In genomic region chr10:114043532-114044250, GRCh38 we compare ENCODE assay signal across 8 cellular contexts. TPM values are rescaled to one million over a fixed set of nuclear protein-coding genes. Genes with fewer than 3 reads are reported as not detected.
DNase-seq lines count a peak whose midpoint lies in the region; ATAC-seq, FAIRE-seq and TF ChIP-seq lines count a peak whose summit lies in the region.

Gene ADRB1, plus strand, starts transcription at chr10:114043866. Its CDS starts 267 bp downstream, at chr10:114044133.

- POLR2A ChIA-PET in activated B cell treated with CpG ODN at 0.5 μM for 24 hours (lab: Charles Lee) = no interaction called here

- peak within 1 kb of the TSS in 1 of 2 experiments; percentile 11 for H3K18ac ChIP-seq in mesenchymal stem cell (ENCODE audit: low read depth in 1 of 2, low read length in 2 of 2)

- H3K4me1 Mint-ChIP-seq in GM23338 = peaks cover 11% of the 10 kb centered on the region
- peaks cover 21% of the 10 kb centered on the region for H3K4me1 Mint-ChIP-seq in activated B cell treated with CpG ODN at 0.5 μM for 24 hours
- peaks cover 8 to 9% of the 10 kb centered on the region in 2 donors for H3K4me1 Mint-ChIP-seq in effector memory CD8-positive, alpha-beta T cell (ENCODE audit: low read depth in 2 of 2)

- peak within 1 kb of the TSS; percentile 79 for H3K4me3 Mint-ChIP-seq in GM23338
- H3K4me3 Mint-ChIP-seq in activated B cell treated with CpG ODN at 0.5 μM for 24 hours = peak within 1 kb of the TSS; percentile 75
- H3K4me3 Mint-ChIP-seq in effector memory CD8-positive, alpha-beta T cell = peak within 1 kb of the TSS; percentile 80 to 85

- no peaks in the 10 kb centered on the region for H3K27me3 ChIP-seq in DND-41 (ENCODE audit: insufficient read depth, low read length, poor library complexity)
- H3K27me3 ChIP-seq in GM23338 (ENCODE audit: insufficient read depth) = peaks cover 85% of the 10 kb centered on the region
- peaks cover 16 to 79% of the 10 kb centered on the region in 2 experiments for H3K27me3 ChIP-seq in mesenchymal stem cell (ENCODE audit: control insufficient read depth in 1 of 2, insufficient read depth in 1 of 2, low read length in 2 of 2)
- H3K27me3 ChIP-seq in stomach smooth muscle (ENCODE audit: control insufficient read depth in 1 of 2, insufficient read depth in 2 of 2, low read length in 2 of 2) = peaks cover 25 to 37% of the 10 kb centered on the region in 2 donors

- H4K8ac ChIP-seq in mesenchymal stem cell (ENCODE audit: low read length) = peak within 1 kb of the TSS; percentile 60

- peak within 1 kb of the TSS; percentile 21 to 64; a peak in 3 of 4 replicates for H3K4me3 ChIP-seq in DND-41 (ENCODE audit: low read depth in 1 of 2, low read length in 2 of 2)
- peak within 1 kb of the TSS; percentile 72 for H3K4me3 ChIP-seq in GM23338
- peak within 1 kb of the TSS in 1 of 2 experiments; percentile 62 for H3K4me3 ChIP-seq in mesenchymal stem cell (ENCODE audit: insufficient read depth in 1 of 2, low read depth in 1 of 2, low read length in 2 of 2)
- H3K4me3 ChIP-seq in stomach smooth muscle (ENCODE audit: low read length in 2 of 2) = peak within 1 kb of the TSS; percentile 40 to 58

- H2BK15ac ChIP-seq in mesenchymal stem cell (ENCODE audit: low read depth, poor library complexity, severe bottlenecking) = no peak within 1 kb of the TSS

- H2AK5ac ChIP-seq in mesenchymal stem cell (ENCODE audit: low read length, severe bottlenecking) = no peak within 1 kb of the TSS

- H3K4me1 ChIP-seq in DND-41 (ENCODE audit: insufficient read depth, low read length) (peaks cover 39% of the 10 kb centered on the region), GM23338 (ENCODE audit: insufficient read depth) (peaks cover 6% of the 10 kb centered on the region; the same call in 1 of the 2 replicates), mesenchymal stem cell (ENCODE audit: control insufficient read depth, insufficient read depth, low read depth, low read length) (peaks cover 26% of the 10 kb centered on the region), stomach smooth muscle (ENCODE audit: control insufficient read depth, insufficient read depth, low read length) (peaks cover 15% of the 10 kb centered on the region)

- no peaks in the 10 kb centered on the region for H3F3A ChIP-seq in GM23338 (replicated peaks; ENCODE audit: low read depth)

- peak within 1 kb of the TSS in 1 of 2 experiments; percentile 6 for H2BK12ac ChIP-seq in mesenchymal stem cell (ENCODE audit: low read length in 2 of 2)

- peak; percentile 86 for ATAC-seq in DND-41 (ENCODE audit: insufficient read depth, low read depth)
- peak; percentile 74 for ATAC-seq in GM23338
- ATAC-seq in activated B cell treated with CpG ODN at 0.5 μM for 24 hours (ENCODE audit: low read depth) = peak; percentile 20
- ATAC-seq in effector memory CD8-positive, alpha-beta T cell (replicated peaks) = peak; percentile 61

- H4K91ac ChIP-seq in mesenchymal stem cell (ENCODE audit: low read length) = peak within 1 kb of the TSS; percentile 67

- H4K20me1 ChIP-seq in DND-41 (ENCODE audit: insufficient read depth, low read length) (no peaks in the 10 kb centered on the region), GM23338 (replicated peaks; ENCODE audit: insufficient read depth) (peaks cover 6% of the 10 kb centered on the region)

- WGBS in mesenchymal stem cell = 2% methylated on average over 51 of the region's 91 CpGs

- H3K36me3 Mint-ChIP-seq in GM23338 (ENCODE audit: low read depth) (no peaks in the 10 kb centered on the region; the same call in 2 of the 3 replicates), activated B cell treated with CpG ODN at 0.5 μM for 24 hours (ENCODE audit: low read depth) (no peaks in the 10 kb centered on the region)
- peaks cover 11% of the 10 kb centered on the region for H3K36me3 Mint-ChIP-seq in effector memory CD8-positive, alpha-beta T cell (ENCODE audit: insufficient read depth)

- H3K9me3 ChIP-seq in DND-41 (ENCODE audit: insufficient read depth, low read length, severe bottlenecking) (no peaks in the 10 kb centered on the region), mesenchymal stem cell (ENCODE audit: control insufficient read depth, low read length) (no peaks in the 10 kb centered on the region), stomach smooth muscle (ENCODE audit: control insufficient read depth in 2 of 2, low read length in 2 of 2) (no peaks in the 10 kb centered on the region)

- CTCF ChIA-PET in activated B cell treated with CpG ODN at 0.5 μM for 24 hours (lab: Charles Lee) = no interaction called here

- peaks cover 4% of the 10 kb centered on the region; the same call in 1 of the 3 replicates for H3K9me3 Mint-ChIP-seq in GM23338
- no peaks in the 10 kb centered on the region for H3K9me3 Mint-ChIP-seq in activated B cell treated with CpG ODN at 0.5 μM for 24 hours
- no peaks in the 10 kb centered on the region for H3K9me3 Mint-ChIP-seq in effector memory CD8-positive, alpha-beta T cell

- H3K79me1 ChIP-seq in mesenchymal stem cell (replicated peaks; ENCODE audit: low read length, poor library complexity, severe bottlenecking) = no peaks in the 10 kb centered on the region

- H3K36me3 ChIP-seq in DND-41 (ENCODE audit: insufficient read depth, low read length) (no peaks in the 10 kb centered on the region), GM23338 (ENCODE audit: insufficient read depth) (no peaks in the 10 kb centered on the region), mesenchymal stem cell (ENCODE audit: control insufficient read depth in 1 of 2, insufficient read depth in 2 of 2, low read depth in 1 of 2, low read length in 2 of 2) (no peaks in the 10 kb centered on the region), stomach smooth muscle (ENCODE audit: control insufficient read depth in 2 of 2, insufficient read depth in 2 of 2, low read length in 2 of 2) (no peaks in the 10 kb centered on the region)

- no peak for FAIRE-seq in RCC 7860 (lab: Jason Lieb, UNC)

- H3K79me2 ChIP-seq in DND-41 (ENCODE audit: insufficient read depth, low read length) = no peaks in the 10 kb centered on the region
- no peaks in the 10 kb centered on the region for H3K79me2 ChIP-seq in GM23338 (replicated peaks; ENCODE audit: insufficient read depth)

- H3K27ac ChIP-seq in DND-41 (ENCODE audit: low read length) (peak within 1 kb of the TSS; percentile 72), GM23338 (ENCODE audit: low read depth) (no peak within 1 kb of the TSS), mesenchymal stem cell (ENCODE audit: low read length, poor library complexity, severe bottlenecking) (no peak within 1 kb of the TSS), stomach smooth muscle (ENCODE audit: low read length) (no peak within 1 kb of the TSS)

- DNase-seq in DND-41 (peak; percentile 95), GM23338 (ENCODE audit: low spot score) (peak; percentile 87), NCI-H1417 (lab: John Stamatoyannopoulos, UW) (peak; percentile 12 to 84 (median 77)), activated B cell treated with CpG ODN at 0.5 μM for 24 hours (no peak), mesenchymal stem cell (peak; percentile 64), RCC 7860 (ENCODE audit: low spot score) (no peak)
- DNase-seq in effector memory CD8-positive, alpha-beta T cell = peak; percentile 10 to 25 (median 21)

- TF ChIP-seq CTCF in DND-41 (IDR thresholded peaks at IDR 0.05; ENCODE audit: borderline replicate concordance, extremely low read depth, low read length, poor library complexity, severe bottlenecking) (no peak), GM23338 (conservative IDR thresholded peaks at IDR 0.05; ENCODE audit: low read depth in 2 of 2) (no peak), activated B cell treated with CpG ODN at 0.5 μM for 24 hours (IDR thresholded peaks at IDR 0.05) (no peak)

- no peak within 1 kb of the TSS for H3K14ac ChIP-seq in mesenchymal stem cell (ENCODE audit: low read length in 2 of 2)

- peaks cover 54% of the 10 kb centered on the region for H3K27me3 Mint-ChIP-seq in GM23338 (ENCODE audit: insufficient read depth, low read depth, poor library complexity)
- H3K27me3 Mint-ChIP-seq in activated B cell treated with CpG ODN at 0.5 μM for 24 hours = peaks cover 56% of the 10 kb centered on the region
- H3K27me3 Mint-ChIP-seq in effector memory CD8-positive, alpha-beta T cell = peaks cover 56 to 78% of the 10 kb centered on the region in 2 donors

- intact Hi-C loops in activated B cell treated with CpG ODN at 0.5 μM for 24 hours (cut with micrococcal nuclease) = loop anchor here (2.0 kb wide), 1 partner anchor 19 kb away; no protein-coding TSS in a partner anchor

- no peak within 1 kb of the TSS for H3K4ac ChIP-seq in mesenchymal stem cell (ENCODE audit: low read depth in 1 of 2, low read length in 2 of 2)

- H2BK5ac ChIP-seq in mesenchymal stem cell (ENCODE audit: low read depth, low read length, poor library complexity, severe bottlenecking) = no peak within 1 kb of the TSS

- no peak within 1 kb of the TSS for H3K27ac Mint-ChIP-seq in GM23338
- H3K27ac Mint-ChIP-seq in activated B cell treated with CpG ODN at 0.5 μM for 24 hours = no peak within 1 kb of the TSS
- H3K27ac Mint-ChIP-seq in effector memory CD8-positive, alpha-beta T cell = no peak within 1 kb of the TSS

- H2AFZ ChIP-seq in DND-41 (ENCODE audit: low read depth, low read length) (peak within 1 kb of the TSS; percentile 80), GM23338 (peak within 1 kb of the TSS; percentile 97), mesenchymal stem cell (ENCODE audit: low read depth, low read length) (peak within 1 kb of the TSS; percentile 30)

- H3K4me2 ChIP-seq in DND-41 (ENCODE audit: insufficient read depth, low read length) = peak within 1 kb of the TSS; percentile 86
- peak within 1 kb of the TSS; percentile 87 for H3K4me2 ChIP-seq in GM23338
- peak within 1 kb of the TSS; percentile 79 for H3K4me2 ChIP-seq in mesenchymal stem cell (ENCODE audit: low read length, poor library complexity, severe bottlenecking)

- H2BK120ac ChIP-seq in mesenchymal stem cell (ENCODE audit: low read depth, low read length) = no peak within 1 kb of the TSS

- H3K9me2 ChIP-seq in GM23338 (ENCODE audit: insufficient read depth) = no peaks in the 10 kb centered on the region

- peak within 1 kb of the TSS; percentile 62 for H3K9ac ChIP-seq in DND-41 (ENCODE audit: low read depth, low read length)
- no peak within 1 kb of the TSS for H3K9ac ChIP-seq in mesenchymal stem cell (ENCODE audit: low read length)
- H3K9ac ChIP-seq in stomach smooth muscle (ENCODE audit: low read length in 2 of 2) = no peak within 1 kb of the TSS

- H3K23ac ChIP-seq in mesenchymal stem cell (ENCODE audit: low read length in 2 of 2) = peak within 1 kb of the TSS in 1 of 2 experiments; percentile 42

RNA-seq across cellular contexts. Expression of gene ADRB1, which starts in this region (rescaled TPM):
- total RNA-seq in GM23338 (2014; rRNA removed; shearing (Covaris generic)) = 0.24 and 0.39 TPM in 2 replicates
- polyA plus RNA-seq in GM23338 (2016; fragmentation: Nextera tagmentation; extraction: Ambion mirVana) = 0.14 and 0.23 TPM in 2 replicates
- not detected in 2 replicates for total RNA-seq in activated B cell treated with CpG ODN at 0.5 μM for 24 hours
- 0.11 TPM for polyA plus RNA-seq in mesenchymal stem cell (2013, experiment 1 of 2)
- 0.18 TPM for polyA plus RNA-seq in mesenchymal stem cell (2013, experiment 2 of 2)

Comparison
In these comparisons a context has a peak if more than half of its experiments do, and no peak if none do; other contexts are left out.
1. Peak in DNase-seq, ATAC-seq, H3K4me3 ChIP-seq and H3K4me2 ChIP-seq in GM23338; RNA of the gene not detected or under 1 TPM.
2. Peak in ATAC-seq in activated B cell treated with CpG ODN at 0.5 μM for 24 hours; RNA of the gene not detected or under 1 TPM.
3. ATAC-seq: peak in every context shown above with its lines; median percentile 86 in DND-41; 74 in GM23338; 61 in effector memory CD8-positive, alpha-beta T cell; 20 in activated B cell treated with CpG ODN at 0.5 μM for 24 hours.
4. DNase-seq: peak in DND-41 (single experiment), NCI-H1417 (3 of 3), effector memory CD8-positive, alpha-beta T cell (3 of 3) and mesenchymal stem cell (single experiment); none in activated B cell treated with CpG ODN at 0.5 μM for 24 hours (single experiment) and RCC 7860 (single experiment).
5. H2AFZ ChIP-seq: peak in every context shown above with its lines; median percentile 97 in GM23338; 80 in DND-41; 30 in mesenchymal stem cell.
6. Peak in every context shown above with its lines, with median percentiles within 50 percentile points of each other: H3K4me2 ChIP-seq and H3K4me3 Mint-ChIP-seq.